Comparison of ENCODE assay signal across 8 cellular contexts in genomic region chr2:189142893-189143759, GRCh38. TPM values are rescaled to one million over a fixed set of nuclear protein-coding genes. Genes with fewer than 3 reads are reported as not detected.
DNase-seq lines count a peak whose midpoint lies in the region; ATAC-seq and TF ChIP-seq lines count a peak whose summit lies in the region.

No MANE protein-coding gene starts in this region.

- H3K4me1 Mint-ChIP-seq in progenitor cell of endocrine pancreas (ENCODE audit: low read depth), result no peaks in the 10 kb centered on the region

- peak; percentile 51 for TF ChIP-seq CTCF in AG09319 (IDR thresholded peaks at IDR 0.05; ENCODE audit: low read depth, low read length)
- peak; percentile 91 for TF ChIP-seq CTCF in GM13977 (IDR thresholded peaks at IDR 0.05; ENCODE audit: extremely low read depth, insufficient read depth, missing control alignments)
- TF ChIP-seq CTCF in NB4 (IDR thresholded peaks at IDR 0.05; ENCODE audit: low read depth, low read length), result peak; percentile 96
- peak; percentile 98 for TF ChIP-seq CTCF in epithelial cell of esophagus (IDR thresholded peaks at IDR 0.05; ENCODE audit: insufficient read depth, low read depth, low read length, missing control alignments)
- peak; percentile 74 for TF ChIP-seq CTCF in progenitor cell of endocrine pancreas (IDR thresholded peaks at IDR 0.05; ENCODE audit: unreplicated experiment)
- TF ChIP-seq CTCF in coronary artery (IDR thresholded peaks at IDR 0.05), result no peak

- H3K27me3 Mint-ChIP-seq in progenitor cell of endocrine pancreas, result no peaks in the 10 kb centered on the region

- no peak for TF ChIP-seq POLR2A in NB4 (IDR thresholded peaks at IDR 0.05; ENCODE audit: extremely low read depth, insufficient read length)

- DNase-seq in AG09319 (ENCODE audit: extremely low read depth, low read depth), result no peak
- DNase-seq in GM13977 (ENCODE audit: low spot score), result peak; percentile 38
- DNase-seq in NB4 (ENCODE audit: low read depth), result peak; percentile 63
- DNase-seq in activated CD4-positive, alpha-beta T cell treated with anti-CD3 and anti-CD28 coated beads for 24 hours (ENCODE audit: low read depth in 2 of 2), result peak; percentile 14 to 27
- DNase-seq in epithelial cell of esophagus (ENCODE audit: low read depth), result peak; percentile 76
- no peak for DNase-seq in progenitor cell of endocrine pancreas (ENCODE audit: low spot score, unreplicated experiment)
- DNase-seq in coronary artery (ENCODE audit: low spot score), result no peak

- no peaks in the 10 kb centered on the region for H3K36me3 Mint-ChIP-seq in progenitor cell of endocrine pancreas (ENCODE audit: insufficient read depth)

- H3K4me3 Mint-ChIP-seq in progenitor cell of endocrine pancreas (ENCODE audit: low read depth), result no peak overlapping the region

- H3K27ac Mint-ChIP-seq in progenitor cell of endocrine pancreas, result no peak overlapping the region

- H3K4me3 ChIP-seq in NB4 (ENCODE audit: low read depth, low read length) (no peak overlapping the region), epithelial cell of esophagus (ENCODE audit: low read length) (no peak overlapping the region), coronary artery (no peak overlapping the region)

- in situ Hi-C loops in GM13977 (cut with MboI; ENCODE audit: low pct_unique_long_range_greater_than_20kb, low sequenced_read_pairs, unreplicated experiment), result loop anchor here (25.0 kb wide), 1 partner anchor 269 kb away; no protein-coding TSS in a partner anchor

- ATAC-seq in HG02678 (IDR thresholded peaks at IDR 0.05; ENCODE audit: unreplicated experiment), result peak; percentile 98

- H3K27ac ChIP-seq in coronary artery, result no peak overlapping the region

- H3K9me3 Mint-ChIP-seq in progenitor cell of endocrine pancreas (ENCODE audit: low read depth), result no peaks in the 10 kb centered on the region

RNA-seq across cellular contexts. Expression of gene COL5A2, which starts 36.4 kb away (rescaled TPM):
- 4.5 and 6.4 TPM in 2 replicates for total RNA-seq in progenitor cell of endocrine pancreas

Comparison
In these comparisons a context has a peak if more than half of its experiments do, and no peak if none do; other contexts are left out.
1. DNase-seq: peak in GM13977 (single experiment), NB4 (single experiment), activated CD4-positive, alpha-beta T cell treated with anti-CD3 and anti-CD28 coated beads for 24 hours (2 of 2) and epithelial cell of esophagus (single experiment); none in AG09319 (single experiment), progenitor cell of endocrine pancreas (single experiment) and coronary artery (single experiment).